ENCODE assay signal across 7 cellular contexts in the genomic region with DNA sequence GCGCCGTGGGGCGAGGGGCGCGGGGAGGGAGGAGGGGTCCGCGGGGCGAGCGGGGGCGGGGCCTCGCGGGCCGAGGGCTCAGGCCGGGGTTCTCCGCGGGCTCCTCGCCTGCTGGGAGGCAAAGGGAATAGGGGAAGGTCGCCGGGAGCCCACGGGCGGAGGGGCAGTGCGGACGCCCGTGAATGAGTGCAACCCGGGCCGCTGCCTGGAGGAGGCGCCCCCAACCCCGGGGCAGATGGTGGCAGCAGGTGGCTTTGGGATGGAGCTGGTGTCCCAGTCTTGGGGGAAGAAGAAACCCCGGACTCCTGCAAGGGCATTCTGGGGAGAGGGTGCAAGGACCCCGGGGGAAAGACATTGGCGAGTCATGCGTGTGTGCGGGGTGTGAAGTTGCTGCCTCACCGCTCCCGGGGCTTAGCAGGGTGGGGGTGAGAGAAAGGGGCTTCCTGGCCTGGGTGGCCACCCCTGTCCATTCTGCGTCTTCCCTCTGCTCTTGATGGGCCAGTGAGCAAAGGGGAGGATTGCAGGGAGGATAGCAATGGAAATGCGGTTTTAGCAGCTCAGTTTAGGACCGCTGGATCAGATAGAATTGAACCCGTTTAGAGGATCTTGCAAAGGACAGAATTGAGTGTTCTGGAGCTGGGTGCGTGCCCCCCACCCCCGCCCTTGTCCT. TPM values are rescaled to one million over a fixed set of nuclear protein-coding genes. Genes with fewer than 3 reads are reported as not detected.
DNase-seq lines count a peak whose midpoint lies in the region; ATAC-seq lines count a peak whose summit lies in the region.

No MANE protein-coding gene starts in this region.

- CTCF ChIA-PET in naive thymus-derived CD4-positive, alpha-beta T cell (lab: Charles Lee): interaction anchor here (0.6 to 2.8 kb wide), 8 partner anchors 15 to 77 kb away, joined by 3 to 20 read pairs (median 4); partner anchors contain the start of gene ZDHHC7

- H3K4me1 ChIP-seq in naive thymus-derived CD4-positive, alpha-beta T cell (ENCODE audit: control insufficient read depth in 2 of 2, insufficient read depth in 2 of 2, low read length in 2 of 2): peaks cover 22 to 23% of the 10 kb centered on the region in 2 donors

- peak; percentile 13 for ATAC-seq in GM18499 (IDR thresholded peaks at IDR 0.05; ENCODE audit: insufficient read depth, unreplicated experiment)
- peak; percentile 18 for ATAC-seq in HG02759 (IDR thresholded peaks at IDR 0.05; ENCODE audit: unreplicated experiment)
- ATAC-seq in effector memory CD8-positive, alpha-beta T cell (replicated peaks): no peak
- ATAC-seq in naive thymus-derived CD4-positive, alpha-beta T cell: peak; percentile 12
- ATAC-seq in GM18861 (IDR thresholded peaks at IDR 0.05; ENCODE audit: unreplicated experiment): no peak

- intact Hi-C loops in naive thymus-derived CD4-positive, alpha-beta T cell (cut with micrococcal nuclease): loop anchor here (1.0 to 10.0 kb wide), 13 partner anchors 17 to 911 kb away; partner anchors contain the start of genes ZDHHC7 (in 2 of the 2), COX4I1 (in 1 of the 2), DNAAF1 (in 1 of the 2) and EMC8 (in 1 of the 2)

- no peaks in the 10 kb centered on the region for H3K27me3 ChIP-seq in naive thymus-derived CD4-positive, alpha-beta T cell (ENCODE audit: control insufficient read depth in 2 of 2, insufficient read depth in 2 of 2, low read length in 2 of 2)

- H3K36me3 Mint-ChIP-seq in effector memory CD8-positive, alpha-beta T cell (ENCODE audit: insufficient read depth): peaks cover 30% of the 10 kb centered on the region
- H3K36me3 Mint-ChIP-seq in naive thymus-derived CD4-positive, alpha-beta T cell: peaks cover 0 to 9% (median 4%) of the 10 kb centered on the region in 5 donors

- H3K4me3 Mint-ChIP-seq in effector memory CD8-positive, alpha-beta T cell: peak overlapping the region; percentile 92 to 94
- H3K4me3 Mint-ChIP-seq in naive thymus-derived CD4-positive, alpha-beta T cell: peak overlapping the region; percentile 88 to 94 (median 92)

- peaks cover 0 to 9% (median 0%) of the 10 kb centered on the region in 3 experiments for H3K36me3 ChIP-seq in naive thymus-derived CD4-positive, alpha-beta T cell (ENCODE audit: control insufficient read depth in 2 of 3, insufficient read depth in 3 of 3, low read length in 3 of 3)

- H3K4me1 Mint-ChIP-seq in effector memory CD8-positive, alpha-beta T cell (ENCODE audit: low read depth in 2 of 2): peaks cover 21 to 30% of the 10 kb centered on the region in 2 donors
- H3K4me1 Mint-ChIP-seq in naive thymus-derived CD4-positive, alpha-beta T cell: peaks cover 25 to 40% (median 33%) of the 10 kb centered on the region in 7 donors

- H3K9me3 Mint-ChIP-seq in effector memory CD8-positive, alpha-beta T cell: no peaks in the 10 kb centered on the region
- peaks cover 0 to 5% (median 0%) of the 10 kb centered on the region in 11 donors for H3K9me3 Mint-ChIP-seq in naive thymus-derived CD4-positive, alpha-beta T cell

- no peaks in the 10 kb centered on the region for H3K9me3 ChIP-seq in naive thymus-derived CD4-positive, alpha-beta T cell (ENCODE audit: control insufficient read depth in 2 of 3, low read length in 3 of 3)

- no peaks in the 10 kb centered on the region for H3K27me3 Mint-ChIP-seq in effector memory CD8-positive, alpha-beta T cell
- H3K27me3 Mint-ChIP-seq in naive thymus-derived CD4-positive, alpha-beta T cell: no peaks in the 10 kb centered on the region

- peak overlapping the region; percentile 94 for H3K27ac Mint-ChIP-seq in effector memory CD8-positive, alpha-beta T cell
- peak overlapping the region; percentile 72 to 95 (median 89) for H3K27ac Mint-ChIP-seq in naive thymus-derived CD4-positive, alpha-beta T cell

- H3K27ac ChIP-seq in naive thymus-derived CD4-positive, alpha-beta T cell (ENCODE audit: low read depth, low read length): peak overlapping the region; percentile 93

- POLR2A ChIA-PET in naive thymus-derived CD4-positive, alpha-beta T cell (lab: Charles Lee): interaction anchor here (0.6 to 5.8 kb wide), 10 partner anchors 12 to 101 kb away, joined by 3 to 41 read pairs (median 7); partner anchors contain the start of gene ZDHHC7

- peak overlapping the region; percentile 85 for H3K4me3 ChIP-seq in naive thymus-derived CD4-positive, alpha-beta T cell (ENCODE audit: low read length)

- DNase-seq in SK-N-DZ (ENCODE audit: low spot score) (peak; percentile 46), middle frontal gyrus (ENCODE audit: extremely low spot score, low spot score) (no peak)
- peak in 2 of 3 experiments; percentile 7 to 12 for DNase-seq in effector memory CD8-positive, alpha-beta T cell
- peak in 6 of 9 donors; percentile 7 to 37 (median 18) for DNase-seq in naive thymus-derived CD4-positive, alpha-beta T cell

RNA-seq across cellular contexts. Expression of gene KIAA0513, which starts 0.5 kb away (rescaled TPM):
- 2.2 and 2.8 TPM in 2 replicates for polyA plus RNA-seq in SK-N-DZ (2014; cell fraction: cytosol; rRNA removed)
- 0.80 and 1.2 TPM in 2 replicates for polyA plus RNA-seq in SK-N-DZ (2014; cell fraction: nucleus; rRNA removed)
- 10 to 100 TPM in 4 of 5 experiments, 1 to 10 TPM in 1; 9.5 to 28.9 (median 15.1) TPM for total RNA-seq in naive thymus-derived CD4-positive, alpha-beta T cell
- polyA plus RNA-seq in naive thymus-derived CD4-positive, alpha-beta T cell: 1 to 10 TPM; 6.9 to 7.9 TPM

RNA-seq across cellular contexts. Expression of gene ZDHHC7, which starts 16.8 kb away (rescaled TPM):
- 39.0 and 53.6 TPM in 2 replicates for polyA plus RNA-seq in SK-N-DZ (2014; cell fraction: cytosol; rRNA removed)
- polyA plus RNA-seq in SK-N-DZ (2014; cell fraction: nucleus; rRNA removed): 35.6 and 39.4 TPM in 2 replicates
- total RNA-seq in naive thymus-derived CD4-positive, alpha-beta T cell: 10 to 100 TPM; 31.7 to 62.2 (median 33.4) TPM
- polyA plus RNA-seq in naive thymus-derived CD4-positive, alpha-beta T cell: 10 to 100 TPM; 33.2 to 47.7 TPM

Comparison
In these comparisons a context has a peak if more than half of its experiments do, and no peak if none do; other contexts are left out.
1. ATAC-seq: peak in GM18499 (single experiment), HG02759 (single experiment) and naive thymus-derived CD4-positive, alpha-beta T cell (single experiment); none in effector memory CD8-positive, alpha-beta T cell (single experiment) and GM18861 (single experiment).